22 cellular contexts compared by ENCODE assay signal in genomic region chr15:50234764-50235163, GRCh38. TPM values are rescaled to one million over a fixed set of nuclear protein-coding genes. Genes with fewer than 3 reads are reported as not detected.
DNase-seq lines count a peak whose midpoint lies in the region; ATAC-seq, FAIRE-seq and TF ChIP-seq lines count a peak whose summit lies in the region.
"Had no signal": no experiment of that assay in that cellular context is flagged by ENCODE, and none has a peak within 500 bp of the region (broad histone marks: within the 10 kb centered on the region; RNA-seq: fewer than 3 reads in every experiment).

No MANE protein-coding gene starts in this region.

- H3K27ac ChIP-seq in small intestine (ENCODE audit: low read depth in 1 of 2, low read length in 1 of 2): no peak overlapping the region
- no peak overlapping the region for H3K27ac ChIP-seq in suprapubic skin

- FAIRE-seq in small intestine (lab: Jason Lieb, UNC): no peak
- FAIRE-seq in GM19239 (lab: Jason Lieb, UNC): no peak
- FAIRE-seq: GM12878 had no signal

- no peak for TF ChIP-seq POLR2A in suprapubic skin (IDR thresholded peaks at IDR 0.05)

- ATAC-seq in left colon: peak; percentile 17
- ATAC-seq: GM12878, HCT116 had no signal

- intact Hi-C loops in left colon (cut with DNase I, micrococcal nuclease): loop anchor here in 1 of 2 donors (10.0 kb wide), 1 partner anchor 60 kb away; no protein-coding TSS in a partner anchor

- TF ChIP-seq EP300 in suprapubic skin (IDR thresholded peaks at IDR 0.05): no peak

- WGBS in small intestine, 3 donors: 53 to 61% (median 58%) methylated on average over 2 of the region's 2 CpGs
- WGBS in suprapubic skin: 40% methylated on average over 2 of the region's 2 CpGs

- no peaks in the 10 kb centered on the region for H3K4me1 ChIP-seq in small intestine (ENCODE audit: control insufficient read depth in 2 of 2, insufficient read depth in 1 of 2, low read depth in 1 of 2, low read length in 1 of 2)
- H3K4me1 ChIP-seq in suprapubic skin: no peaks in the 10 kb centered on the region
- H3K4me1 ChIP-seq: Caco-2 had no signal

- TF ChIP-seq CTCF in choroid plexus epithelial cell (conservative IDR thresholded peaks at IDR 0.05; ENCODE audit: low read depth, low read length) (no peak), foreskin fibroblast (IDR thresholded peaks at IDR 0.05; ENCODE audit: low read depth, low read length) (no peak), suprapubic skin (IDR thresholded peaks at IDR 0.05) (no peak)

- H3K9me3 ChIP-seq in small intestine (ENCODE audit: control insufficient read depth, low read depth): no peaks in the 10 kb centered on the region
- H3K9me3 ChIP-seq in suprapubic skin: no peaks in the 10 kb centered on the region
- H3K9me3 ChIP-seq: Caco-2 had no signal

- H3K27me3 ChIP-seq in small intestine (ENCODE audit: control insufficient read depth in 2 of 2, insufficient read depth in 2 of 2, low read length in 2 of 2) (no peaks in the 10 kb centered on the region), suprapubic skin (no peaks in the 10 kb centered on the region)

- peak; percentile 56 for DNase-seq in NCI-H82 (lab: John Stamatoyannopoulos, UW)
- no peak for DNase-seq in NCI-H82 treated with DMSO at 0.1 percent for 48 hours (lab: John Stamatoyannopoulos, UW; ENCODE audit: unreplicated experiment)
- peak; percentile 62 for DNase-seq in choroid plexus epithelial cell (ENCODE audit: low read depth)
- DNase-seq in left colon: no peak
- DNase-seq in small intestine: peak; percentile 22
- no peak for DNase-seq in foreskin fibroblast
- no peak for DNase-seq in GM19239 (ENCODE audit: insufficient read length, low spot score)
- DNase-seq in suprapubic skin (ENCODE audit: low spot score in 2 of 2): no peak
- DNase-seq: 8988T; Caco-2; CD4-positive, alpha-beta T cell; DMS53; EL; GOT3; Kasumi-1; MM.1S; NCI-H1092; NCI-H2081; NCI-H510A had no signal

- H3K4me3 ChIP-seq in choroid plexus epithelial cell (ENCODE audit: low read depth, low read length): no peak overlapping the region
- no peak overlapping the region for H3K4me3 ChIP-seq in small intestine (ENCODE audit: low read depth in 1 of 2, low read length in 2 of 2)
- H3K4me3 ChIP-seq in foreskin fibroblast (ENCODE audit: low read depth in 1 of 2, low read length in 2 of 2): no peak overlapping the region
- H3K4me3 ChIP-seq in suprapubic skin: no peak overlapping the region
- H3K4me3 ChIP-seq: GM12878 had no signal

- H3K36me3 ChIP-seq in small intestine (ENCODE audit: control insufficient read depth in 2 of 2, insufficient read depth in 2 of 2, low read length in 2 of 2) (no peaks in the 10 kb centered on the region), suprapubic skin (no peaks in the 10 kb centered on the region)

RNA-seq across cellular contexts. Expression of gene HDC, which starts 30.8 kb away (rescaled TPM):
- total RNA-seq in left colon (1 to 10 TPM in 1 of 2 donors, under 1 TPM in 1; 0.40 to 2.6 TPM), suprapubic skin (under 1 TPM in 2 of 4 donors, not detected in 2; 0.36 to 0.81 TPM)
- polyA plus RNA-seq in small intestine: under 1 TPM in 1 of 3 donors, not detected in 2; 0.54 TPM
- total RNA-seq: Caco-2, GM12878 had no signal
- polyA plus RNA-seq: BJ, GM12878 had no signal

RNA-seq across cellular contexts. Expression of gene SLC27A2, which starts 52.8 kb away (rescaled TPM):
- total RNA-seq in left colon (10 to 100 TPM; 37.2 to 43.1 TPM), suprapubic skin (10 to 100 TPM in 1 of 4 donors, 1 to 10 TPM in 2, under 1 TPM in 1; 0.72 to 10.2 (median 5.9) TPM)
- 10 to 100 TPM in 1 of 3 donors, 1 to 10 TPM in 2; 4.3 to 15.7 (median 6.9) TPM for polyA plus RNA-seq in small intestine

Comparison
In these comparisons a context has a peak if more than half of its experiments do, and no peak if none do; other contexts are left out.
1. DNase-seq: peak in NCI-H82 (single experiment), choroid plexus epithelial cell (single experiment) and small intestine (single experiment); none in NCI-H82 treated with DMSO at 0.1 percent for 48 hours (single experiment), left colon (0 of 2), foreskin fibroblast (0 of 2), GM19239 (single experiment) and suprapubic skin (0 of 2).